ENCODE assay signal across 12 cellular contexts in genomic region chrX:153818064-153818463, GRCh38. TPM values are rescaled to one million over a fixed set of nuclear protein-coding genes. Genes with fewer than 3 reads are reported as not detected.
DNase-seq lines count a peak whose midpoint lies in the region; ATAC-seq and TF ChIP-seq lines count a peak whose summit lies in the region.
"Not testable (repeated sequence)": the region's sequence is repeated elsewhere in the genome, so short reads cannot be mapped to it uniquely, and the experiment has no call there.
"Had no signal": no experiment of that assay in that cellular context is flagged by ENCODE, and none has a peak within 500 bp of the region (broad histone marks: within the 10 kb centered on the region; RNA-seq: fewer than 3 reads in every experiment).

No MANE protein-coding gene starts in this region.

- not testable (repeated sequence) for ATAC-seq in WTC11; natural killer cell; stimulated activated naive CD8-positive, alpha-beta T cell treated with anti-CD3 and anti-CD28 coated beads, Interleukin-15, amount 100 ng/mL, for 72 hours

- H3K4me1 ChIP-seq in BLaER1 treated with 17β-estradiol and CSF1 and Interleukin-3, amounts not matched to agents 10 nM and 100 nM, result peaks cover 30 to 70% (median 61%) of the 10 kb centered on the region in 10 experiments
- not testable (repeated sequence) for H3K4me1 ChIP-seq in endodermal cell (ENCODE audit: control insufficient read depth, insufficient read depth, low read length); osteoblast (ENCODE audit: insufficient read depth, low read length)

- not testable (repeated sequence) for H3K27ac ChIP-seq in BLaER1 treated with 17β-estradiol and CSF1 and Interleukin-3, amounts not matched to agents 10 nM and 100 nM; endodermal cell (ENCODE audit: low read depth, low read length); osteoblast (ENCODE audit: low read depth, low read length)

- H4K20me1 ChIP-seq in BLaER1 treated with 17β-estradiol and CSF1 and Interleukin-3, amounts not matched to agents 10 nM and 100 nM; osteoblast (ENCODE audit: insufficient read depth, low read length): not testable (repeated sequence)

- POLR2A ChIA-PET in WTC11 (lab: Charles Lee), result interaction anchor here (0.6 to 1.8 kb wide), 3 partner anchors 23 to 710 kb away, joined by 6 to 7 read pairs (median 6); partner anchors contain the start of genes IDH3G and SSR4

- 90 to 94% methylated on average over 2 to 7 of the region's 9 CpGs for WGBS in endodermal cell (ENCODE audit: insufficient coverage in 1 of 2, insufficient read length in 1 of 2), 2 experiments

- intact Hi-C loops in activated naive CD4-positive, alpha-beta T cell treated with anti-CD3 and anti-CD28 coated beads for 36 hours (cut with micrococcal nuclease), result loop anchor here (2.0 kb wide), 1 partner anchor 23 kb away; the partner anchor contains the start of genes IDH3G and SSR4
- intact Hi-C loops in natural killer cell (cut with micrococcal nuclease), result loop anchor here (5.0 kb wide), 1 partner anchor 89 kb away; no protein-coding TSS in a partner anchor

- not testable (repeated sequence) for H3K79me2 ChIP-seq in osteoblast (ENCODE audit: insufficient read depth, low read length)

- not testable (repeated sequence) for TF ChIP-seq CTCF in WTC11 (IDR thresholded peaks at IDR 0.05); endodermal cell (conservative IDR thresholded peaks at IDR 0.05); natural killer cell (IDR thresholded peaks at IDR 0.05); osteoblast (IDR thresholded peaks at IDR 0.05; ENCODE audit: extremely low read depth, low read depth, low read length)

- H3K4me1 Mint-ChIP-seq in WTC11, result peaks cover 53% of the 10 kb centered on the region
- H3K4me1 Mint-ChIP-seq in activated naive CD4-positive, alpha-beta T cell treated with anti-CD3 and anti-CD28 coated beads for 36 hours (ENCODE audit: low read depth), result peaks cover 45% of the 10 kb centered on the region
- H3K4me1 Mint-ChIP-seq in endodermal cell, result not testable (repeated sequence)
- peaks cover 56 to 59% of the 10 kb centered on the region in 2 donors for H3K4me1 Mint-ChIP-seq in natural killer cell
- H3K4me1 Mint-ChIP-seq in stimulated activated naive CD8-positive, alpha-beta T cell treated with anti-CD3 and anti-CD28 coated beads, Interleukin-15, amount 100 ng/mL, for 72 hours, result peaks cover 51% of the 10 kb centered on the region

- peaks cover 39 to 86% (median 73%) of the 10 kb centered on the region in 11 experiments for H3K27me3 ChIP-seq in BLaER1 treated with 17β-estradiol and CSF1 and Interleukin-3, amounts not matched to agents 10 nM and 100 nM
- not testable (repeated sequence) for H3K27me3 ChIP-seq in H7 (ENCODE audit: control insufficient read depth, insufficient read depth, low read length); endodermal cell (ENCODE audit: control insufficient read depth, insufficient read depth, low read length, poor library complexity, severe bottlenecking)
- H3K27me3 ChIP-seq in osteoblast (ENCODE audit: insufficient read depth, low read length), result peaks cover 20% of the 10 kb centered on the region

- not testable (repeated sequence) for H3K9ac ChIP-seq in BLaER1 treated with 17β-estradiol and CSF1 and Interleukin-3, amounts not matched to agents 10 nM and 100 nM; endodermal cell (ENCODE audit: extremely low read depth, low read length, poor library complexity, severe bottlenecking)

- not testable (repeated sequence) for H2AFZ ChIP-seq in osteoblast (ENCODE audit: low read length)

- H3K36me3 Mint-ChIP-seq in WTC11; activated naive CD4-positive, alpha-beta T cell treated with anti-CD3 and anti-CD28 coated beads for 36 hours (ENCODE audit: low read depth); endodermal cell (ENCODE audit: low read depth); natural killer cell: not testable (repeated sequence)

- not testable (repeated sequence) for H3K27ac Mint-ChIP-seq in WTC11; activated naive CD4-positive, alpha-beta T cell treated with anti-CD3 and anti-CD28 coated beads for 36 hours; endodermal cell; natural killer cell; stimulated activated naive CD8-positive, alpha-beta T cell treated with anti-CD3 and anti-CD28 coated beads, Interleukin-15, amount 100 ng/mL, for 72 hours

- CTCF ChIA-PET in WTC11 (lab: Charles Lee), result interaction anchor here (0.9 to 1.9 kb wide), 3 partner anchors 11 to 93 kb away, joined by 4 read pairs; no protein-coding TSS in a partner anchor
- CTCF ChIA-PET in activated naive CD4-positive, alpha-beta T cell treated with anti-CD3 and anti-CD28 coated beads for 36 hours (lab: Charles Lee), result interaction anchor here (0.7 to 1.6 kb wide), 3 partner anchors 45 to 632 kb away, joined by 3 to 4 read pairs (median 3); no protein-coding TSS in a partner anchor

- peak overlapping the region in 9 of 11 experiments; percentile 36 to 82 (median 71); a peak in 15 of 22 replicates for H3K4me2 ChIP-seq in BLaER1 treated with 17β-estradiol and CSF1 and Interleukin-3, amounts not matched to agents 10 nM and 100 nM
- not testable (repeated sequence) for H3K4me2 ChIP-seq in osteoblast (ENCODE audit: insufficient read depth, low read length)

- H3K4me3 ChIP-seq in BLaER1 treated with 17β-estradiol and CSF1 and Interleukin-3, amounts not matched to agents 10 nM and 100 nM; H7 (ENCODE audit: insufficient read depth, low read depth, low read length); endodermal cell (ENCODE audit: low read length); osteoblast (ENCODE audit: insufficient read depth, low read length): not testable (repeated sequence)

- H3K4me3 Mint-ChIP-seq in WTC11, result not testable (repeated sequence)
- peak overlapping the region; percentile 29 for H3K4me3 Mint-ChIP-seq in activated naive CD4-positive, alpha-beta T cell treated with anti-CD3 and anti-CD28 coated beads for 36 hours
- H3K4me3 Mint-ChIP-seq in endodermal cell, result peak overlapping the region; percentile 49
- H3K4me3 Mint-ChIP-seq in natural killer cell, result peak overlapping the region; percentile 78
- H3K4me3 Mint-ChIP-seq in stimulated activated naive CD8-positive, alpha-beta T cell treated with anti-CD3 and anti-CD28 coated beads, Interleukin-15, amount 100 ng/mL, for 72 hours, result peak overlapping the region; percentile 15 to 72

- H3K9me3 ChIP-seq in BLaER1 treated with 17β-estradiol and CSF1 and Interleukin-3, amounts not matched to agents 10 nM and 100 nM (replicated peaks in 1 of 11), result peaks cover 0 to 28% (median 4%) of the 10 kb centered on the region in 11 experiments; a peak in 7 of 22 replicates
- not testable (repeated sequence) for H3K9me3 ChIP-seq in endodermal cell (ENCODE audit: control insufficient read depth, low read length); osteoblast (ENCODE audit: low read depth, low read length)

- DNase-seq in H7 (peak; percentile 30), osteoblast (ENCODE audit: insufficient read length, low spot score, missing footprints) (peak; percentile 32)
- DNase-seq in WTC11 (ENCODE audit: low spot score); activated naive CD4-positive, alpha-beta T cell treated with anti-CD3 and anti-CD28 coated beads for 36 hours; endodermal cell; natural killer cell; stimulated activated naive CD8-positive, alpha-beta T cell treated with anti-CD3 and anti-CD28 coated beads, Interleukin-15, amount 100 ng/mL, for 72 hours: not testable (repeated sequence)

- H3K9me3 Mint-ChIP-seq in WTC11; activated naive CD4-positive, alpha-beta T cell treated with anti-CD3 and anti-CD28 coated beads for 36 hours; natural killer cell; stimulated activated naive CD8-positive, alpha-beta T cell treated with anti-CD3 and anti-CD28 coated beads, Interleukin-15, amount 100 ng/mL, for 72 hours: not testable (repeated sequence)
- peaks cover 64% of the 10 kb centered on the region for H3K9me3 Mint-ChIP-seq in endodermal cell

- H3K27me3 Mint-ChIP-seq in WTC11 (ENCODE audit: low read depth); activated naive CD4-positive, alpha-beta T cell treated with anti-CD3 and anti-CD28 coated beads for 36 hours (ENCODE audit: low read depth); endodermal cell (ENCODE audit: insufficient read depth); natural killer cell (ENCODE audit: low read depth in 2 of 2); stimulated activated naive CD8-positive, alpha-beta T cell treated with anti-CD3 and anti-CD28 coated beads, Interleukin-15, amount 100 ng/mL, for 72 hours: not testable (repeated sequence)

- H3K36me3 ChIP-seq in BLaER1 treated with 17β-estradiol and CSF1 and Interleukin-3, amounts not matched to agents 10 nM and 100 nM; H7 (replicated peaks; ENCODE audit: control insufficient read depth, insufficient read depth, low read length); endodermal cell (ENCODE audit: control insufficient read depth, insufficient read depth, low read length); osteoblast (ENCODE audit: insufficient read depth, low read length): not testable (repeated sequence)

RNA-seq across cellular contexts. Expression of gene PDZD4, which starts 12.3 kb away (rescaled TPM):
- total RNA-seq in H7 (2014; rRNA removed; shearing (Covaris generic)), result 73.0 and 76.3 TPM in 2 replicates
- total RNA-seq in WTC11 (2021), result 120 to 175 TPM (median 161 TPM) in 3 replicates
- total RNA-seq in activated naive CD4-positive, alpha-beta T cell treated with anti-CD3 and anti-CD28 coated beads for 36 hours, result 1 to 10 TPM in 1 of 2 experiments, under 1 TPM in 1; 0.83 to 1.0 TPM
- 10 to 100 TPM; 30.1 to 68.3 TPM for total RNA-seq in endodermal cell
- 62.3 TPM for polyA plus RNA-seq in endodermal cell (2013, experiment 1 of 2)
- 55.6 TPM for polyA plus RNA-seq in endodermal cell (2013, experiment 2 of 2)
- 100 to 1,000 TPM; 101 to 177 (median 157) TPM for total RNA-seq in natural killer cell
- under 0.01 TPM in 2 replicates for total RNA-seq in osteoblast
- polyA plus RNA-seq: CD4-positive, CD25-positive, alpha-beta regulatory T cell had no signal

RNA-seq across cellular contexts. Expression of gene SSR4, which starts 23.6 kb away (rescaled TPM):
- 148 and 198 TPM in 2 replicates for total RNA-seq in H7 (2014; rRNA removed; shearing (Covaris generic))
- total RNA-seq in WTC11 (2021) (203 to 237 TPM (median 232 TPM) in 3 replicates), endodermal cell (100 to 1,000 TPM; 220 to 236 TPM), natural killer cell (100 to 1,000 TPM; 160 to 280 (median 189) TPM), osteoblast (156 and 172 TPM in 2 replicates)
- 100 to 1,000 TPM; 148 to 152 TPM for total RNA-seq in activated naive CD4-positive, alpha-beta T cell treated with anti-CD3 and anti-CD28 coated beads for 36 hours
- polyA plus RNA-seq in endodermal cell (2013, experiment 1 of 2), result 275 TPM
- 267 TPM for polyA plus RNA-seq in endodermal cell (2013, experiment 2 of 2)

RNA-seq across cellular contexts. Expression of gene IDH3G, which starts 23.9 kb away (rescaled TPM):
- 63.3 and 76.2 TPM in 2 replicates for total RNA-seq in H7 (2014; rRNA removed; shearing (Covaris generic))
- total RNA-seq in WTC11 (2021) (50.4 to 52.9 TPM (median 52.4 TPM) in 3 replicates), endodermal cell (10 to 100 TPM; 39.5 to 45.0 TPM), natural killer cell (10 to 100 TPM; 70.1 to 76.5 (median 71.1) TPM), osteoblast (40.2 and 42.7 TPM in 2 replicates)
- total RNA-seq in activated naive CD4-positive, alpha-beta T cell treated with anti-CD3 and anti-CD28 coated beads for 36 hours, result 10 to 100 TPM; 46.3 to 49.9 TPM
- 53.1 TPM for polyA plus RNA-seq in endodermal cell (2013, experiment 1 of 2)
- 48.6 TPM for polyA plus RNA-seq in endodermal cell (2013, experiment 2 of 2)

RNA-seq across cellular contexts. Expression of gene SRPK3, which starts 37.2 kb away (rescaled TPM):
- not detected in 2 replicates for total RNA-seq in H7 (2014; rRNA removed; shearing (Covaris generic))
- not detected in 3 replicates for total RNA-seq in WTC11 (2021)
- total RNA-seq in activated naive CD4-positive, alpha-beta T cell treated with anti-CD3 and anti-CD28 coated beads for 36 hours, result not detected
- not detected for total RNA-seq in endodermal cell
- polyA plus RNA-seq in endodermal cell (2013, experiment 1 of 2), result 0.32 TPM
- not detected for polyA plus RNA-seq in endodermal cell (2013, experiment 2 of 2)
- total RNA-seq in natural killer cell, result not detected
- total RNA-seq in osteoblast, result 0.36 TPM in 1 of 2 replicates, not detected in the other
- total RNA-seq: CD4-positive, CD25-positive, alpha-beta regulatory T cell; CD8-positive, alpha-beta T cell; G401; GM23338 had no signal
- polyA plus RNA-seq: CD4-positive, CD25-positive, alpha-beta regulatory T cell had no signal

RNA-seq across cellular contexts. Expression of gene PLXNB3, which starts 54.0 kb away (rescaled TPM):
- total RNA-seq in H7 (2014; rRNA removed; shearing (Covaris generic)), result 0.07 TPM in 1 of 2 replicates, not detected in the other
- total RNA-seq in WTC11 (2021) (2.5 to 4.2 TPM (median 2.9 TPM) in 3 replicates), endodermal cell (1 to 10 TPM; 1.1 TPM), natural killer cell (1 to 10 TPM in 2 of 3 donors, not detected in 1; 1.2 to 1.3 TPM), osteoblast (2.7 and 4.3 TPM in 2 replicates)
- under 1 TPM; 0.05 to 0.44 TPM for total RNA-seq in activated naive CD4-positive, alpha-beta T cell treated with anti-CD3 and anti-CD28 coated beads for 36 hours
- 4.5 TPM for polyA plus RNA-seq in endodermal cell (2013, experiment 1 of 2)
- polyA plus RNA-seq in endodermal cell (2013, experiment 2 of 2), result 2.6 TPM
- polyA plus RNA-seq: CD4-positive, CD25-positive, alpha-beta regulatory T cell had no signal

Comparison
In these comparisons a context has a peak if more than half of its experiments do, and no peak if none do; other contexts are left out.
1. RNA of gene PDZD4, which starts 12.3 kb away (total RNA-seq): 101 to 177 TPM in natural killer cell, 120 to 175 TPM in WTC11, 73.0 to 76.3 TPM in H7 and 30.1 to 68.3 TPM in endodermal cell; 0.83 to 1.0 TPM in activated naive CD4-positive, alpha-beta T cell treated with anti-CD3 and anti-CD28 coated beads for 36 hours and under 0.01 TPM in osteoblast; every median in the first group is over 10 times any median in the second.